Comparison of ENCODE assay signal across 19 cellular contexts in the genomic region with DNA sequence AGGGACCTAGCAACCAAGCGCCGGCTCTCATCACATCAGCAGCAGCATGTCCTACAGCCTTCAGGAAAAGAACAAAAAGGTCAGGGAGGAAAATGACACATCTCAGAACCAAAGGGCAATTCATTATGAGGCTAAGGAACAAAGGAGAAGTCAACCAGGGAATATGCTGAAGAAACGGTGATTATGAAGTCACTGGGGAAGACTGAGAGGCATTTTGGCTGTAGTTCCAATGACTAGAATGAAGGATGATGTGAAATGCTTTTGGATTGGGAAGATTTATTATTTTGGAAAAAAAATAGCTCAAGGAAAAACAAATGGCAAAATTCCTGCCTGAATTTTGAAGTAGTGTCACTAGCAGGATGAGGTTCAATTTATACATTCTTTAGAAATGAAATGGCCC. TPM values are rescaled to one million over a fixed set of nuclear protein-coding genes. Genes with fewer than 3 reads are reported as not detected.
DNase-seq lines count a peak whose midpoint lies in the region; ATAC-seq, FAIRE-seq and TF ChIP-seq lines count a peak whose summit lies in the region.
"Had no signal": no experiment of that assay in that cellular context is flagged by ENCODE, and none has a peak within 500 bp of the region (broad histone marks: within the 10 kb centered on the region; RNA-seq: fewer than 3 reads in every experiment).

No MANE protein-coding gene starts in this region.

- WGBS in neuronal stem cell (ENCODE audit: extremely low coverage in 2 of 2, insufficient read length in 2 of 2, insufficient replicate concordance in 1 of 2), 2 donors: no CpG with 5 or more reads among the region's 3 CpGs

- H4K8ac ChIP-seq in neuronal stem cell (ENCODE audit: low read depth, low read length): no peak overlapping the region

- no peaks in the 10 kb centered on the region for H3K9me3 ChIP-seq in OCI-LY1 (ENCODE audit: low read length)
- no peaks in the 10 kb centered on the region for H3K9me3 ChIP-seq in neuronal stem cell (replicated peaks in 1 of 2; ENCODE audit: control insufficient read depth in 2 of 2, insufficient read depth in 1 of 2, low read depth in 1 of 2, low read length in 2 of 2)

- H3K9me3 Mint-ChIP-seq in activated CD4-positive, alpha-beta T cell treated with anti-CD3 and anti-CD28 coated beads, Interleukin-2, amount 10 ng/mL, durations not matched to agents 7 days and 5 days: peaks cover 2% of the 10 kb centered on the region
- H3K9me3 Mint-ChIP-seq: natural killer cell treated with Interleukin-12 subunit alpha and Interleukin-12 subunit beta and Interleukin-15 and Interleukin-18, amount 100 ng/mL, for 72 hours had no signal

- H3F3A ChIP-seq in OCI-LY1 (ENCODE audit: insufficient read depth, low read length): peaks cover 30% of the 10 kb centered on the region

- H3K4me1 ChIP-seq in OCI-LY1 (ENCODE audit: insufficient read depth, low read length, severe bottlenecking) (peaks cover 83% of the 10 kb centered on the region), neuronal stem cell (ENCODE audit: control insufficient read depth in 2 of 2, insufficient read depth in 1 of 2, low read depth in 1 of 2, low read length in 2 of 2) (peaks cover 6 to 43% of the 10 kb centered on the region in 2 donors)

- no peak for FAIRE-seq in RCC 7860 (lab: Jason Lieb, UNC)
- FAIRE-seq: colon had no signal

- H3K27me3 Mint-ChIP-seq in activated CD4-positive, alpha-beta T cell treated with anti-CD3 and anti-CD28 coated beads, Interleukin-2, amount 10 ng/mL, durations not matched to agents 7 days and 5 days: no peaks in the 10 kb centered on the region

- no peaks in the 10 kb centered on the region for H3K79me1 ChIP-seq in neuronal stem cell (ENCODE audit: low read depth, low read length)

- no peak overlapping the region for H2BK120ac ChIP-seq in neuronal stem cell (ENCODE audit: low read depth, low read length)

- no peak overlapping the region for H2AFZ ChIP-seq in OCI-LY1 (ENCODE audit: low read length)
- H2AFZ ChIP-seq in neuronal stem cell (ENCODE audit: low read length): peak overlapping the region; percentile 9
- H2AFZ ChIP-seq: PC-9 had no signal

- no peak overlapping the region for H3K18ac ChIP-seq in neuronal stem cell (ENCODE audit: low read length)

- no peaks in the 10 kb centered on the region for H3K9me2 ChIP-seq in OCI-LY1 (ENCODE audit: low read depth, low read length)

- H3K27ac ChIP-seq in OCI-LY1 (ENCODE audit: low read depth, low read length, poor library complexity, severe bottlenecking): peak overlapping the region; percentile 93
- no peak overlapping the region for H3K27ac ChIP-seq in neuronal stem cell (replicated peaks; ENCODE audit: low read length)
- H3K27ac ChIP-seq: epithelial cell of prostate, PC-9 had no signal

- no peak overlapping the region for H2BK5ac ChIP-seq in neuronal stem cell (ENCODE audit: low read length)

- H3K36me3 ChIP-seq in OCI-LY1 (ENCODE audit: insufficient read depth, low read length) (peaks cover 83% of the 10 kb centered on the region), neuronal stem cell (replicated peaks in 1 of 2; ENCODE audit: control insufficient read depth in 2 of 2, insufficient read depth in 2 of 2, low read length in 2 of 2) (no peaks in the 10 kb centered on the region)

- H3K4ac ChIP-seq in neuronal stem cell (ENCODE audit: low read length): no peak overlapping the region

- H3K4me2 ChIP-seq in OCI-LY1 (ENCODE audit: low read length): peak overlapping the region; percentile 94
- no peak overlapping the region for H3K4me2 ChIP-seq in neuronal stem cell (ENCODE audit: insufficient read depth, low read length, poor library complexity, severe bottlenecking)
- H3K4me2 ChIP-seq: PC-9 had no signal

- H3K4me3 ChIP-seq in OCI-LY1 (ENCODE audit: low read depth, low read length, poor library complexity, severe bottlenecking) (peak overlapping the region; percentile 96), neuronal stem cell (ENCODE audit: low read length in 2 of 2) (no peak overlapping the region)
- H3K4me3 ChIP-seq: lung, PC-9 had no signal

- H3K14ac ChIP-seq in neuronal stem cell (ENCODE audit: low read length): no peak overlapping the region

- CTCF ChIA-PET in activated CD4-positive, alpha-beta T cell treated with anti-CD3 and anti-CD28 coated beads, Interleukin-2, amount 10 ng/mL, durations not matched to agents 7 days and 5 days (lab: Charles Lee): interaction anchor here (0.6 to 2.2 kb wide), 6 partner anchors 18 to 295 kb away, joined by 3 to 11 read pairs (median 4); no protein-coding TSS in a partner anchor

- no peak for TF ChIP-seq CTCF in OCI-LY1 (IDR thresholded peaks at IDR 0.05; ENCODE audit: low read length)

- H2AK5ac ChIP-seq in neuronal stem cell (ENCODE audit: low read depth, low read length): no peak overlapping the region

- peaks cover 58% of the 10 kb centered on the region for H3K36me3 Mint-ChIP-seq in activated CD4-positive, alpha-beta T cell treated with anti-CD3 and anti-CD28 coated beads, Interleukin-2, amount 10 ng/mL, durations not matched to agents 7 days and 5 days (ENCODE audit: low read depth)

- peaks cover 100% of the 10 kb centered on the region for H3K79me2 ChIP-seq in OCI-LY1 (ENCODE audit: insufficient read depth, low read length)

- H3K4me3 Mint-ChIP-seq in activated CD4-positive, alpha-beta T cell treated with anti-CD3 and anti-CD28 coated beads, Interleukin-2, amount 10 ng/mL, durations not matched to agents 7 days and 5 days: peak overlapping the region; percentile 78
- H3K4me3 Mint-ChIP-seq: immature natural killer cell; natural killer cell treated with Interleukin-12 subunit alpha and Interleukin-12 subunit beta and Interleukin-15 and Interleukin-18, amount 100 ng/mL, for 72 hours had no signal

- H3K9ac ChIP-seq in OCI-LY1 (ENCODE audit: low read length) (peak overlapping the region; percentile 96), neuronal stem cell (ENCODE audit: low read depth, low read length, poor library complexity) (no peak overlapping the region)

- H3K27ac Mint-ChIP-seq in activated CD4-positive, alpha-beta T cell treated with anti-CD3 and anti-CD28 coated beads, Interleukin-2, amount 10 ng/mL, durations not matched to agents 7 days and 5 days: peak overlapping the region; percentile 96

- no peak overlapping the region for H2BK15ac ChIP-seq in neuronal stem cell (ENCODE audit: low read length)

- H2BK12ac ChIP-seq in neuronal stem cell (ENCODE audit: low read length): no peak overlapping the region

- no peak overlapping the region for H4K91ac ChIP-seq in neuronal stem cell (ENCODE audit: low read depth, low read length, poor library complexity)

- H4K20me1 ChIP-seq in OCI-LY1 (ENCODE audit: insufficient read depth, low read length): no peaks in the 10 kb centered on the region

- H3K27me3 ChIP-seq in OCI-LY1 (ENCODE audit: insufficient read depth, low read length): no peaks in the 10 kb centered on the region
- H3K27me3 ChIP-seq in neuronal stem cell (ENCODE audit: control insufficient read depth in 3 of 3, insufficient read depth in 3 of 3, low read depth in 1 of 3, low read length in 3 of 3): peaks cover 0 to 11% (median 0%) of the 10 kb centered on the region in 3 experiments

- ATAC-seq in HG03521 (IDR thresholded peaks at IDR 0.05; ENCODE audit: unreplicated experiment): no peak
- ATAC-seq: natural killer cell treated with Interleukin-12 subunit alpha and Interleukin-12 subunit beta and Interleukin-15 and Interleukin-18, amount 100 ng/mL, for 72 hours; SK-N-SH treated with all-trans-retinoic acid at 6 μM for 48 hours had no signal

- H3K23ac ChIP-seq in neuronal stem cell (ENCODE audit: low read depth, low read length, poor library complexity): no peak overlapping the region

- peaks cover 81% of the 10 kb centered on the region for H3K4me1 Mint-ChIP-seq in activated CD4-positive, alpha-beta T cell treated with anti-CD3 and anti-CD28 coated beads, Interleukin-2, amount 10 ng/mL, durations not matched to agents 7 days and 5 days

- no peak for DNase-seq in activated CD4-positive, alpha-beta T cell treated with anti-CD3 and anti-CD28 coated beads, Interleukin-2, amount 10 ng/mL, durations not matched to agents 7 days and 5 days
- no peak for DNase-seq in activated CD4-positive, alpha-beta T cell treated with anti-CD3 and anti-CD28 coated beads for 4 hours
- DNase-seq in astrocyte of the hippocampus (ENCODE audit: low read depth, low spot score) (peak; percentile 55), neuronal stem cell (ENCODE audit: low spot score) (no peak), RCC 7860 (ENCODE audit: low spot score) (no peak)
- no peak for DNase-seq in stimulated activated CD4-positive, alpha-beta T cell treated with anti-CD3 and anti-CD28 coated beads, Interleukin-2, amount 100 ng/mL, for 24 hours
- DNase-seq: activated CD8-positive, alpha-beta memory T cell treated with anti-CD3 and anti-CD28 coated beads, Interleukin-2, amount 50 U/mL, for 4 hours; DND-41; immature natural killer cell; NCI-H2029; NCI-H69; PC-9 had no signal

- POLR2A ChIA-PET in activated CD4-positive, alpha-beta T cell treated with anti-CD3 and anti-CD28 coated beads, Interleukin-2, amount 10 ng/mL, durations not matched to agents 7 days and 5 days (lab: Charles Lee): interaction anchor here (0.7 kb wide), 1 partner anchor 56 kb away, joined by 3 read pairs; no protein-coding TSS in a partner anchor

RNA-seq across cellular contexts. Expression of a gene that starts 5.7 kb away (rescaled TPM):
- total RNA-seq in activated CD4-positive, alpha-beta T cell treated with anti-CD3 and anti-CD28 coated beads, Interleukin-2, amount 10 ng/mL, durations not matched to agents 7 days and 5 days: 10 to 100 TPM; 59.4 to 61.6 TPM
- polyA plus RNA-seq in neuronal stem cell (2013, experiment 1 of 2): 6.1 TPM
- polyA plus RNA-seq in neuronal stem cell (2013, experiment 2 of 2): 5.8 TPM
